35 cellular contexts compared by ENCODE assay signal in the genomic region with DNA sequence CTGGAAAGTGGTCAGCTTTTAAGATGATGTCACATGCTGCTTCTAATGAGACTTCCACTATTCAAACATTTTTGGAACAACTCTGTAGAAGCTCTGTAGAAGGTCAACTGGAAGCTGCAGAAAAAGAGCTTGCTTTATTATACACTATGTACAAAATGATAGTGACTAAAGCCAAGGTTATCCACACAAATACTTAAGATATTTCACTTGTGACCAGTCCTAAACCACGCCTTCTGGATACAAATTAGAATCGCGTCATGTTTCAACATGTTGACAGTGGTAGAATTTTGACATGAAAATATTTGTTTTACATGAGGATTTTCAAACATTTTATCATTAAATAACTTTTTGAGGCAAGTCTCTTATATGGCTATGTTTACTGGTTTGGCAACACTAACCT.
DNase-seq lines count a peak whose midpoint lies in the region; ATAC-seq, FAIRE-seq and TF ChIP-seq lines count a peak whose summit lies in the region.
"Had no signal": no experiment of that assay in that cellular context is flagged by ENCODE, and none has a peak within 500 bp of the region (broad histone marks: within the 10 kb centered on the region; RNA-seq: fewer than 3 reads in every experiment).

No MANE protein-coding gene starts in this region.

- no peaks in the 10 kb centered on the region for H3K27me3 ChIP-seq in astrocyte (ENCODE audit: insufficient read depth, low read length)
- no peaks in the 10 kb centered on the region for H3K27me3 ChIP-seq in upper lobe of right lung
- H3K27me3 ChIP-seq: BE2C, colonic mucosa, heart left ventricle, neutrophil had no signal

- H3K27ac Mint-ChIP-seq in astrocyte (ENCODE audit: unreplicated experiment) = peak overlapping the region; percentile 84
- H3K27ac Mint-ChIP-seq: activated T-cell treated with anti-CD3 and anti-CD28 coated beads, Interleukin-2, amount 50 U/mL, for 72 hours; CD8-positive, alpha-beta T cell; naive thymus-derived CD4-positive, alpha-beta T cell; T-helper 1 cell treated with Interleukin-12 subunit alpha and Interleukin-12 subunit beta and Interleukin-4 antibody, amounts not matched to agents 30 μg/mL and 1 μg/mL, for 36 hours had no signal

- no peak for TF ChIP-seq CTCF in astrocyte (IDR thresholded peaks at IDR 0.05; ENCODE audit: insufficient read depth, low read depth, low read length)
- no peak for TF ChIP-seq CTCF in fibroblast of mammary gland (conservative IDR thresholded peaks at IDR 0.05; ENCODE audit: control insufficient read depth, insufficient read depth, low read depth, low read length)
- TF ChIP-seq CTCF in D721Med (IDR thresholded peaks at IDR 0.05; ENCODE audit: insufficient read depth, missing control alignments) = no peak
- TF ChIP-seq CTCF in upper lobe of right lung (IDR thresholded peaks at IDR 0.05) = no peak

- no peaks in the 10 kb centered on the region for H3K36me3 Mint-ChIP-seq in astrocyte (ENCODE audit: low read depth, unreplicated experiment)
- H3K36me3 Mint-ChIP-seq: CD8-positive, alpha-beta T cell; naive thymus-derived CD4-positive, alpha-beta T cell had no signal

- H3K4me3 ChIP-seq in astrocyte (ENCODE audit: insufficient read depth, low read depth, low read length) (no peak overlapping the region), fibroblast of mammary gland (ENCODE audit: control insufficient read depth, low read depth, low read length) (no peak overlapping the region), upper lobe of right lung (no peak overlapping the region)
- H3K4me3 ChIP-seq: colonic mucosa, heart left ventricle, psoas muscle, tibial artery had no signal

- no peak overlapping the region for H2AFZ ChIP-seq in astrocyte (ENCODE audit: low read depth, low read length)

- no peaks in the 10 kb centered on the region for H4K20me1 ChIP-seq in astrocyte (ENCODE audit: insufficient read depth, low read length)

- H3K4me1 ChIP-seq in astrocyte (ENCODE audit: insufficient read depth, low read length) (no peaks in the 10 kb centered on the region), upper lobe of right lung (no peaks in the 10 kb centered on the region)
- H3K4me1 ChIP-seq: colonic mucosa, heart left ventricle, psoas muscle, tibial artery had no signal

- H3K36me3 ChIP-seq in astrocyte (ENCODE audit: insufficient read depth, low read length) (no peaks in the 10 kb centered on the region), upper lobe of right lung (no peaks in the 10 kb centered on the region)
- H3K36me3 ChIP-seq: BE2C, colonic mucosa, heart left ventricle, neutrophil, tibial artery had no signal

- H3K9me3 ChIP-seq in astrocyte (ENCODE audit: insufficient read depth, low read depth, low read length) (no peaks in the 10 kb centered on the region), upper lobe of right lung (no peaks in the 10 kb centered on the region)
- H3K9me3 ChIP-seq: BE2C, colonic mucosa, heart left ventricle, neutrophil, psoas muscle, tibial artery had no signal

- intact Hi-C loops in upper lobe of right lung (cut with DNase I) = no loop called here

- no peaks in the 10 kb centered on the region for H3K9me3 Mint-ChIP-seq in astrocyte (ENCODE audit: unreplicated experiment)
- H3K9me3 Mint-ChIP-seq: activated T-cell treated with anti-CD3 and anti-CD28 coated beads, Interleukin-2, amount 50 U/mL, for 72 hours; CD8-positive, alpha-beta T cell; T-helper 1 cell treated with Interleukin-12 subunit alpha and Interleukin-12 subunit beta and Interleukin-4 antibody, amounts not matched to agents 30 μg/mL and 1 μg/mL, for 36 hours had no signal

- H3K27ac ChIP-seq in astrocyte (ENCODE audit: low read depth, low read length) = no peak overlapping the region
- H3K27ac ChIP-seq in upper lobe of right lung = no peak overlapping the region
- H3K27ac ChIP-seq: colonic mucosa, heart left ventricle, HL-60, neutrophil, psoas muscle, tibial artery had no signal

- H3K79me2 ChIP-seq in astrocyte (ENCODE audit: insufficient read depth, low read length) = no peaks in the 10 kb centered on the region

- DNase-seq in HPDE6-E6E7 (ENCODE audit: extremely low spot score) = peak; percentile 6
- DNase-seq in astrocyte (ENCODE audit: low read depth) = peak; percentile 35
- DNase-seq in fibroblast of mammary gland (ENCODE audit: low read depth) = peak; percentile 6
- DNase-seq in non-pigmented ciliary epithelial cell (ENCODE audit: low read depth) = peak; percentile 18
- DNase-seq in D721Med (ENCODE audit: insufficient read length, low spot score) = no peak
- DNase-seq in upper lobe of right lung = no peak
- DNase-seq: activated CD4-positive, alpha-beta T cell treated with anti-CD3 and anti-CD28 coated beads, Interleukin-2, amount 50 U/mL, for 48 hours; activated naive CD4-positive, alpha-beta T cell treated with Interleukin-2 at 50 U/mL for 16 hours; activated T-cell treated with anti-CD3 and anti-CD28 coated beads, Interleukin-2, amount 50 U/mL, for 72 hours; BE2C; CD8-positive, alpha-beta T cell; colonic mucosa; DMS 273 treated with DMSO at 0.1 percent for 48 hours; effector CD4-positive, alpha-beta T cell; heart left ventricle; midbrain; naive thymus-derived CD4-positive, alpha-beta T cell; NCI-H1694; NCI-H510A; psoas muscle; Right ventricle myocardium superior; stimulated activated CD4-positive, alpha-beta T cell treated with anti-CD3 and anti-CD28 coated beads, Interleukin-4, amount 100 ng/mL, for 24 hours; tibial artery had no signal

- H3K9ac ChIP-seq in astrocyte (ENCODE audit: low read length) = no peak overlapping the region

- peaks cover 5% of the 10 kb centered on the region for H3K4me1 Mint-ChIP-seq in astrocyte (ENCODE audit: low read depth, unreplicated experiment)
- H3K4me1 Mint-ChIP-seq: naive thymus-derived CD4-positive, alpha-beta T cell had no signal

- H3K4me2 ChIP-seq in astrocyte (ENCODE audit: low read length) = peak overlapping the region; percentile 7

- H3K27me3 Mint-ChIP-seq in astrocyte (ENCODE audit: low read depth, unreplicated experiment) = no peaks in the 10 kb centered on the region
- H3K27me3 Mint-ChIP-seq: naive thymus-derived CD4-positive, alpha-beta T cell had no signal

- no peak for ATAC-seq in HG03139 (IDR thresholded peaks at IDR 0.05; ENCODE audit: unreplicated experiment)
- ATAC-seq in GM18502 (IDR thresholded peaks at IDR 0.05; ENCODE audit: poor library complexity, unreplicated experiment) = no peak
- ATAC-seq in upper lobe of right lung = no peak
- ATAC-seq: activated CD4-positive, CD25-positive, alpha-beta regulatory T cell treated with anti-CD3 and anti-CD28 coated beads, Interleukin-2, amount 50 U/mL, for 24 hours; activated T-cell treated with anti-CD3 and anti-CD28 coated beads, Interleukin-2, amount 50 U/mL, for 72 hours; CD8-positive, alpha-beta T cell; heart left ventricle; naive thymus-derived CD4-positive, alpha-beta T cell; psoas muscle; sciatic nerve; SK-N-SH treated with all-trans-retinoic acid at 6 μM for 48 hours had no signal

- FAIRE-seq in astrocyte (lab: Jason Lieb, UNC) (no peak), D721Med (lab: Jason Lieb, UNC) (no peak)
- FAIRE-seq: GM18507, GM19239, H1, keratinocyte had no signal

- no peak overlapping the region for H3K4me3 Mint-ChIP-seq in astrocyte (ENCODE audit: unreplicated experiment)
- H3K4me3 Mint-ChIP-seq: activated T-cell treated with anti-CD3 and anti-CD28 coated beads, Interleukin-2, amount 50 U/mL, for 72 hours; CD8-positive, alpha-beta T cell; naive thymus-derived CD4-positive, alpha-beta T cell; T-helper 1 cell treated with Interleukin-12 subunit alpha and Interleukin-12 subunit beta and Interleukin-4 antibody, amounts not matched to agents 30 μg/mL and 1 μg/mL, for 36 hours had no signal

Comparison
In these comparisons a context has a peak if more than half of its experiments do, and no peak if none do; other contexts are left out.
1. DNase-seq: peak in HPDE6-E6E7 (single experiment), astrocyte (single experiment), fibroblast of mammary gland (single experiment) and non-pigmented ciliary epithelial cell (single experiment); none in D721Med (single experiment) and upper lobe of right lung (single experiment).